Comparison of ENCODE assay signal across 1 cellular context in the genomic region with DNA sequence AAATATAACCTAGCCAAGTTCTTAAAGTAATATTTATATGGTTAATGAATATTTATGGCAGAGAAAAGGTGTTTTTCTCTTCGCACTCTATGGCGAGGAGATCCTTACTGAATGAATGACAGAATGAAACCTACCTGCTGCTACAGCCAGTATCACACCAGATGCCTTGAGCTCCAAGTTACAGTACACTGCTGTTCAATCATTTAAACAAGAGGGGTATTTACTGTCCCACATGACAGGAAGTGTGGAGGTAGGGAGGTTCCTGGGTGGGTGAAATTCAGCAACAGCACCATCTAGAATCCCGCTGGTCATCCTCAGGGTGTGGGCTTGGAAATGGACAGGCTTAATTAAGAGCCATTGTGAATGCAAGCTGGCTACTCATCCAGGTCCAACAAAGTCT.
TF ChIP-seq lines count a peak whose summit lies in the region.

No MANE protein-coding gene starts in this region.

TF ChIP-seq in GM12878, 131 proteins besides CTCF, POLR2A, EP300 and RAD21 (continued from another document and continues in another):
- TF ChIP-seq, protein P1, sequence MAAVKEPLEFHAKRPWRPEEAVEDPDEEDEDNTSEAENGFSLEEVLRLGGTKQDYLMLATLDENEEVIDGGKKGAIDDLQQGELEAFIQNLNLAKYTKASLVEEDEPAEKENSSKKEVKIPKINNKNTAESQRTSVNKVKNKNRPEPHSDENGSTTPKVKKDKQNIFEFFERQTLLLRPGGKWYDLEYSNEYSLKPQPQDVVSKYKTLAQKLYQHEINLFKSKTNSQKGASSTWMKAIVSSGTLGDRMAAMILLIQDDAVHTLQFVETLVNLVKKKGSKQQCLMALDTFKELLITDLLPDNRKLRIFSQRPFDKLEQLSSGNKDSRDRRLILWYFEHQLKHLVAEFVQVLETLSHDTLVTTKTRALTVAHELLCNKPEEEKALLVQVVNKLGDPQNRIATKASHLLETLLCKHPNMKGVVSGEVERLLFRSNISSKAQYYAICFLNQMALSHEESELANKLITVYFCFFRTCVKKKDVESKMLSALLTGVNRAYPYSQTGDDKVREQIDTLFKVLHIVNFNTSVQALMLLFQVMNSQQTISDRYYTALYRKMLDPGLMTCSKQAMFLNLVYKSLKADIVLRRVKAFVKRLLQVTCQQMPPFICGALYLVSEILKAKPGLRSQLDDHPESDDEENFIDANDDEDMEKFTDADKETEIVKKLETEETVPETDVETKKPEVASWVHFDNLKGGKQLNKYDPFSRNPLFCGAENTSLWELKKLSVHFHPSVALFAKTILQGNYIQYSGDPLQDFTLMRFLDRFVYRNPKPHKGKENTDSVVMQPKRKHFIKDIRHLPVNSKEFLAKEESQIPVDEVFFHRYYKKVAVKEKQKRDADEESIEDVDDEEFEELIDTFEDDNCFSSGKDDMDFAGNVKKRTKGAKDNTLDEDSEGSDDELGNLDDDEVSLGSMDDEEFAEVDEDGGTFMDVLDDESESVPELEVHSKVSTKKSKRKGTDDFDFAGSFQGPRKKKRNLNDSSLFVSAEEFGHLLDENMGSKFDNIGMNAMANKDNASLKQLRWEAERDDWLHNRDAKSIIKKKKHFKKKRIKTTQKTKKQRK (IDR thresholded peaks at IDR 0.05; ENCODE audit: low read depth, low read length), result no peak
- no peak for TF ChIP-seq NRF1 (conservative IDR thresholded peaks at IDR 0.05; ENCODE audit: low read depth, low read length)
- no peak for TF ChIP-seq PAX5 (IDR thresholded peaks at IDR 0.05; ENCODE audit: borderline replicate concordance, low read depth, low read length)
- TF ChIP-seq SIN3A (IDR thresholded peaks at IDR 0.05; ENCODE audit: low read depth, low read length), result no peak
- no peak for TF ChIP-seq MAX (IDR thresholded peaks at IDR 0.05; ENCODE audit: low read depth, low read length)
- TF ChIP-seq CEBPB (IDR thresholded peaks at IDR 0.05; ENCODE audit: borderline replicate concordance in 1 of 2, low read depth in 2 of 2, low read length in 2 of 2), result no peak
- no peak; the same call in 1 of the 2 replicates for TF ChIP-seq FOXK2 (IDR thresholded peaks at IDR 0.05)
- TF ChIP-seq MXI1 (IDR thresholded peaks at IDR 0.05; ENCODE audit: low read depth, low read length), result peak; percentile 33; the same call in 1 of the 2 replicates
- TF ChIP-seq, protein P2, sequence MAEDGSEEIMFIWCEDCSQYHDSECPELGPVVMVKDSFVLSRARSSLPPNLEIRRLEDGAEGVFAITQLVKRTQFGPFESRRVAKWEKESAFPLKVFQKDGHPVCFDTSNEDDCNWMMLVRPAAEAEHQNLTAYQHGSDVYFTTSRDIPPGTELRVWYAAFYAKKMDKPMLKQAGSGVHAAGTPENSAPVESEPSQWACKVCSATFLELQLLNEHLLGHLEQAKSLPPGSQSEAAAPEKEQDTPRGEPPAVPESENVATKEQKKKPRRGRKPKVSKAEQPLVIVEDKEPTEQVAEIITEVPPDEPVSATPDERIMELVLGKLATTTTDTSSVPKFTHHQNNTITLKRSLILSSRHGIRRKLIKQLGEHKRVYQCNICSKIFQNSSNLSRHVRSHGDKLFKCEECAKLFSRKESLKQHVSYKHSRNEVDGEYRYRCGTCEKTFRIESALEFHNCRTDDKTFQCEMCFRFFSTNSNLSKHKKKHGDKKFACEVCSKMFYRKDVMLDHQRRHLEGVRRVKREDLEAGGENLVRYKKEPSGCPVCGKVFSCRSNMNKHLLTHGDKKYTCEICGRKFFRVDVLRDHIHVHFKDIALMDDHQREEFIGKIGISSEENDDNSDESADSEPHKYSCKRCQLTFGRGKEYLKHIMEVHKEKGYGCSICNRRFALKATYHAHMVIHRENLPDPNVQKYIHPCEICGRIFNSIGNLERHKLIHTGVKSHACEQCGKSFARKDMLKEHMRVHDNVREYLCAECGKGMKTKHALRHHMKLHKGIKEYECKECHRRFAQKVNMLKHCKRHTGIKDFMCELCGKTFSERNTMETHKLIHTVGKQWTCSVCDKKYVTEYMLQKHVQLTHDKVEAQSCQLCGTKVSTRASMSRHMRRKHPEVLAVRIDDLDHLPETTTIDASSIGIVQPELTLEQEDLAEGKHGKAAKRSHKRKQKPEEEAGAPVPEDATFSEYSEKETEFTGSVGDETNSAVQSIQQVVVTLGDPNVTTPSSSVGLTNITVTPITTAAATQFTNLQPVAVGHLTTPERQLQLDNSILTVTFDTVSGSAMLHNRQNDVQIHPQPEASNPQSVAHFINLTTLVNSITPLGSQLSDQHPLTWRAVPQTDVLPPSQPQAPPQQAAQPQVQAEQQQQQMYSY (CRISPR knock-in tag; IDR thresholded peaks at IDR 0.05), result no peak
- no peak for TF ChIP-seq CBFB (IDR thresholded peaks at IDR 0.05; ENCODE audit: low read depth)
- TF ChIP-seq SUPT20H (IDR thresholded peaks at IDR 0.05; ENCODE audit: borderline replicate concordance, control insufficient read depth, low read depth, low read length), result no peak
- TF ChIP-seq YBX1 (IDR thresholded peaks at IDR 0.05), result no peak
- no peak for TF ChIP-seq CBX3 (IDR thresholded peaks at IDR 0.05; ENCODE audit: borderline replicate concordance, low read depth)
- peak; percentile 85 for TF ChIP-seq ZNF24 (IDR thresholded peaks at IDR 0.05)
- TF ChIP-seq ZNF592 (IDR thresholded peaks at IDR 0.05), result 0 out of 2 replicates have a peak, but pooled peaks have one; percentile 44
- TF ChIP-seq SMAD1 (IDR thresholded peaks at IDR 0.05; ENCODE audit: low read depth, partially characterized antibody), result no peak
- TF ChIP-seq, protein P3, sequence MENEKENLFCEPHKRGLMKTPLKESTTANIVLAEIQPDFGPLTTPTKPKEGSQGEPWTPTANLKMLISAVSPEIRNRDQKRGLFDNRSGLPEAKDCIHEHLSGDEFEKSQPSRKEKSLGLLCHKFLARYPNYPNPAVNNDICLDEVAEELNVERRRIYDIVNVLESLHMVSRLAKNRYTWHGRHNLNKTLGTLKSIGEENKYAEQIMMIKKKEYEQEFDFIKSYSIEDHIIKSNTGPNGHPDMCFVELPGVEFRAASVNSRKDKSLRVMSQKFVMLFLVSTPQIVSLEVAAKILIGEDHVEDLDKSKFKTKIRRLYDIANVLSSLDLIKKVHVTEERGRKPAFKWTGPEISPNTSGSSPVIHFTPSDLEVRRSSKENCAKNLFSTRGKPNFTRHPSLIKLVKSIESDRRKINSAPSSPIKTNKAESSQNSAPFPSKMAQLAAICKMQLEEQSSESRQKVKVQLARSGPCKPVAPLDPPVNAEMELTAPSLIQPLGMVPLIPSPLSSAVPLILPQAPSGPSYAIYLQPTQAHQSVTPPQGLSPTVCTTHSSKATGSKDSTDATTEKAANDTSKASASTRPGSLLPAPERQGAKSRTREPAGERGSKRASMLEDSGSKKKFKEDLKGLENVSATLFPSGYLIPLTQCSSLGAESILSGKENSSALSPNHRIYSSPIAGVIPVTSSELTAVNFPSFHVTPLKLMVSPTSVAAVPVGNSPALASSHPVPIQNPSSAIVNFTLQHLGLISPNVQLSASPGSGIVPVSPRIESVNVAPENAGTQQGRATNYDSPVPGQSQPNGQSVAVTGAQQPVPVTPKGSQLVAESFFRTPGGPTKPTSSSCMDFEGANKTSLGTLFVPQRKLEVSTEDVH (IDR thresholded peaks at IDR 0.05; ENCODE audit: low read depth, partially characterized antibody), result no peak
- TF ChIP-seq, protein P4, sequence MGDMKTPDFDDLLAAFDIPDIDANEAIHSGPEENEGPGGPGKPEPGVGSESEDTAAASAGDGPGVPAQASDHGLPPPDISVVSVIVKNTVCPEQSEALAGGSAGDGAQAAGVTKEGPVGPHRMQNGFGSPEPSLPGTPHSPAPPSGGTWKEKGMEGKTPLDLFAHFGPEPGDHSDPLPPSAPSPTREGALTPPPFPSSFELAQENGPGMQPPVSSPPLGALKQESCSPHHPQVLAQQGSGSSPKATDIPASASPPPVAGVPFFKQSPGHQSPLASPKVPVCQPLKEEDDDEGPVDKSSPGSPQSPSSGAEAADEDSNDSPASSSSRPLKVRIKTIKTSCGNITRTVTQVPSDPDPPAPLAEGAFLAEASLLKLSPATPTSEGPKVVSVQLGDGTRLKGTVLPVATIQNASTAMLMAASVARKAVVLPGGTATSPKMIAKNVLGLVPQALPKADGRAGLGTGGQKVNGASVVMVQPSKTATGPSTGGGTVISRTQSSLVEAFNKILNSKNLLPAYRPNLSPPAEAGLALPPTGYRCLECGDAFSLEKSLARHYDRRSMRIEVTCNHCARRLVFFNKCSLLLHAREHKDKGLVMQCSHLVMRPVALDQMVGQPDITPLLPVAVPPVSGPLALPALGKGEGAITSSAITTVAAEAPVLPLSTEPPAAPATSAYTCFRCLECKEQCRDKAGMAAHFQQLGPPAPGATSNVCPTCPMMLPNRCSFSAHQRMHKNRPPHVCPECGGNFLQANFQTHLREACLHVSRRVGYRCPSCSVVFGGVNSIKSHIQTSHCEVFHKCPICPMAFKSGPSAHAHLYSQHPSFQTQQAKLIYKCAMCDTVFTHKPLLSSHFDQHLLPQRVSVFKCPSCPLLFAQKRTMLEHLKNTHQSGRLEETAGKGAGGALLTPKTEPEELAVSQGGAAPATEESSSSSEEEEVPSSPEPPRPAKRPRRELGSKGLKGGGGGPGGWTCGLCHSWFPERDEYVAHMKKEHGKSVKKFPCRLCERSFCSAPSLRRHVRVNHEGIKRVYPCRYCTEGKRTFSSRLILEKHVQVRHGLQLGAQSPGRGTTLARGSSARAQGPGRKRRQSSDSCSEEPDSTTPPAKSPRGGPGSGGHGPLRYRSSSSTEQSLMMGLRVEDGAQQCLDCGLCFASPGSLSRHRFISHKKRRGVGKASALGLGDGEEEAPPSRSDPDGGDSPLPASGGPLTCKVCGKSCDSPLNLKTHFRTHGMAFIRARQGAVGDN (IDR thresholded peaks at IDR 0.05), result peak; percentile 56; the same call in 1 of the 2 replicates
- TF ChIP-seq TCF7 (IDR thresholded peaks at IDR 0.05; ENCODE audit: borderline replicate concordance), result no peak
- TF ChIP-seq EED (IDR thresholded peaks at IDR 0.05; ENCODE audit: low read depth), result peak; percentile 41; the same call in 1 of the 2 replicates
- TF ChIP-seq, protein P5, sequence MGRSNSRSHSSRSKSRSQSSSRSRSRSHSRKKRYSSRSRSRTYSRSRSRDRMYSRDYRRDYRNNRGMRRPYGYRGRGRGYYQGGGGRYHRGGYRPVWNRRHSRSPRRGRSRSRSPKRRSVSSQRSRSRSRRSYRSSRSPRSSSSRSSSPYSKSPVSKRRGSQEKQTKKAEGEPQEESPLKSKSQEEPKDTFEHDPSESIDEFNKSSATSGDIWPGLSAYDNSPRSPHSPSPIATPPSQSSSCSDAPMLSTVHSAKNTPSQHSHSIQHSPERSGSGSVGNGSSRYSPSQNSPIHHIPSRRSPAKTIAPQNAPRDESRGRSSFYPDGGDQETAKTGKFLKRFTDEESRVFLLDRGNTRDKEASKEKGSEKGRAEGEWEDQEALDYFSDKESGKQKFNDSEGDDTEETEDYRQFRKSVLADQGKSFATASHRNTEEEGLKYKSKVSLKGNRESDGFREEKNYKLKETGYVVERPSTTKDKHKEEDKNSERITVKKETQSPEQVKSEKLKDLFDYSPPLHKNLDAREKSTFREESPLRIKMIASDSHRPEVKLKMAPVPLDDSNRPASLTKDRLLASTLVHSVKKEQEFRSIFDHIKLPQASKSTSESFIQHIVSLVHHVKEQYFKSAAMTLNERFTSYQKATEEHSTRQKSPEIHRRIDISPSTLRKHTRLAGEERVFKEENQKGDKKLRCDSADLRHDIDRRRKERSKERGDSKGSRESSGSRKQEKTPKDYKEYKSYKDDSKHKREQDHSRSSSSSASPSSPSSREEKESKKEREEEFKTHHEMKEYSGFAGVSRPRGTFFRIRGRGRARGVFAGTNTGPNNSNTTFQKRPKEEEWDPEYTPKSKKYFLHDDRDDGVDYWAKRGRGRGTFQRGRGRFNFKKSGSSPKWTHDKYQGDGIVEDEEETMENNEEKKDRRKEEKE (IDR thresholded peaks at IDR 0.05), result no peak
- TF ChIP-seq ESRRA (IDR thresholded peaks at IDR 0.05; ENCODE audit: low read length), result no peak
- TF ChIP-seq NKRF (conservative IDR thresholded peaks at IDR 0.05), result no peak
- TF ChIP-seq RBBP5 (conservative IDR thresholded peaks at IDR 0.05), result no peak
- TF ChIP-seq HDAC2 (IDR thresholded peaks at IDR 0.05), result no peak
- TF ChIP-seq BCL11A (IDR thresholded peaks at IDR 0.05; ENCODE audit: low read depth, low read length), result no peak
- TF ChIP-seq KLF5 (IDR thresholded peaks at IDR 0.05; ENCODE audit: partially characterized antibody), result no peak
- TF ChIP-seq HCFC1 (IDR thresholded peaks at IDR 0.05; ENCODE audit: low read length), result no peak
- TF ChIP-seq SP1 (IDR thresholded peaks at IDR 0.05; ENCODE audit: low read depth, low read length), result no peak
- no peak for TF ChIP-seq SMC3 (IDR thresholded peaks at IDR 0.05; ENCODE audit: borderline replicate concordance, low read length)
